In genomic region chr2:72048881-72049477, GRCh38 we compare ENCODE assay signal across 23 cellular contexts.
"Had no signal": no experiment of that assay in that cellular context is flagged by ENCODE, and none has a peak within 500 bp of the region (broad histone marks: within the 10 kb centered on the region; RNA-seq: fewer than 3 reads in every experiment).

No MANE protein-coding gene starts in this region.

- H3K27ac ChIP-seq: coronary artery, dorsolateral prefrontal cortex, esophagus muscularis mucosa, foreskin keratinocyte, gastroesophageal sphincter, heart left ventricle, hepatocyte, left ventricle myocardium inferior, lower lobe of right lung had no signal

- H3K27me3 ChIP-seq: dorsolateral prefrontal cortex, esophagus muscularis mucosa, foreskin keratinocyte, gastroesophageal sphincter, hepatocyte had no signal

- H3K4me1 ChIP-seq: esophagus muscularis mucosa, gastroesophageal sphincter, heart left ventricle, left ventricle myocardium inferior had no signal

- ATAC-seq: foreskin keratinocyte; gastroesophageal sphincter; heart left ventricle; left colon; left lobe of liver; lower lobe of right lung; mucosa of descending colon; naive thymus-derived CD8-positive, alpha-beta T cell had no signal

- H3K4me2 ChIP-seq: hepatocyte had no signal

- DNase-seq: dermis blood vessel endothelial cell; dorsolateral prefrontal cortex; effector CD4-positive, alpha-beta T cell; effector memory CD4-positive, alpha-beta T cell; foreskin keratinocyte; heart left ventricle; hypothalamus; immature natural killer cell; islet precursor cell; kidney; kidney glomerular epithelial cell; left colon; left ventricle myocardium inferior; lower lobe of right lung; mesenchymal stem cell; mucosa of descending colon; naive B cell; naive thymus-derived CD8-positive, alpha-beta T cell had no signal

- H3K4me3 ChIP-seq: coronary artery, dorsolateral prefrontal cortex, esophagus muscularis mucosa, gastroesophageal sphincter, heart left ventricle, hepatocyte, left ventricle myocardium inferior, lower lobe of right lung, mucosa of descending colon had no signal

- H3K36me3 ChIP-seq: esophagus muscularis mucosa, gastroesophageal sphincter, heart left ventricle, left ventricle myocardium inferior, lower lobe of right lung had no signal
